Comparison of ENCODE assay signal across 8 cellular contexts in genomic region chr15:26937134-26937533, GRCh38. TPM values are rescaled to one million over a fixed set of nuclear protein-coding genes. Genes with fewer than 3 reads are reported as not detected.
"Had no signal": no experiment of that assay in that cellular context is flagged by ENCODE, and none has a peak within 500 bp of the region (broad histone marks: within the 10 kb centered on the region; RNA-seq: fewer than 3 reads in every experiment).

No MANE protein-coding gene starts in this region.

- H3K4me3 Mint-ChIP-seq: H9, IgD-negative memory B cell had no signal

- DNase-seq: GM23248, GOT3, H9, HCEC 1CT, KBM-7 had no signal

- H3K27ac Mint-ChIP-seq: H9, IgD-negative memory B cell had no signal

- H3K27ac ChIP-seq: GM23248, HL-60 had no signal

- H3K4me3 ChIP-seq: GM23248 had no signal

- H3K9me3 Mint-ChIP-seq: H9 had no signal

- H3K4me1 Mint-ChIP-seq: H9, IgD-negative memory B cell had no signal

- H3K27me3 Mint-ChIP-seq: IgD-negative memory B cell had no signal

- H3K36me3 Mint-ChIP-seq: IgD-negative memory B cell had no signal

- ATAC-seq: HepG2 had no signal

RNA-seq across cellular contexts. Expression of gene GABRG3, which starts 33.8 kb away (rescaled TPM):
- total RNA-seq: GM23248, HepG2 had no signal
- polyA plus RNA-seq: GM23248, HepG2, IgD-negative memory B cell had no signal
